Comparison of ENCODE assay signal across 13 cellular contexts in the genomic region with DNA sequence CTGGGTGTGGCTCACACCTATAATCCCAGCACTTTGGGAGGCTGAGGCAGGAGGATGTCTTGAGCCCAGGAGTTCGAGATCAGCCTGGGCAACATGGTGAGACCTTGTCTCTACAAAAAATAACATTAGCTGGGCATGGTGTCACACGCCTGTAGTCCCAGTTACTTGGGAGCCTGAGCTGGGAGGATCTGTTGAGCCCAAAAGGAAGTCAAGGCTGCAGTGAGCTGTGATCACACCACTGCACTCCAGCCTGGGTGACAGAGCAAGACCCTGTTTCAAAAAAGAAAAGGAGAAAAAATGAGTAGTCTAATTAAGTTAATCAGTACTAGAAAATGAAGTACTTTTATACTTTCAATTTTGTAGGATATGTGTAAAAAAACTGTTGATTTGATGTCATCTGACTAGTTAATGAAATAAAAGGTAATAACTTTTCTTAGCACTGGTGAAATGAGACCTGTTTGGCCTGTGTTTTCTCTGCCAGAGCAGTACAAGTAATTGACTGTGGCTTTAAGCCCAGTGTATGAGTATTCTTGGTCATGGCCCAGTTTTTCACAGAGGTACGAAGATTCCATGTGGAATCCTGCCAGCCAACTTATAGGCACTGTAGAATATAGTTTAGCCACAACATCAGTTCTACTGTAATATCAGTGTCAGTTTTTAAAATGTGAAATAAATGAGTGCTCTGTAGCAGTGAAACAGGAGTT.
A peak's percentile ranks its signal among the peaks of the same experiment; 100 is the strongest.
DNase-seq lines count a peak whose midpoint lies in the region; ATAC-seq, FAIRE-seq and TF ChIP-seq lines count a peak whose summit lies in the region.
"Had no signal": no experiment of that assay in that cellular context is flagged by ENCODE, and none has a peak within 500 bp of the region (broad histone marks: within the 10 kb centered on the region; RNA-seq: fewer than 3 reads in every experiment).

No MANE protein-coding gene starts in this region.

- peak; percentile 9 for FAIRE-seq in GM18507 (lab: Jason Lieb, UNC)

- POLR2A ChIA-PET in AG04449 (lab: Yijun Ruan, JAX), result no interaction called here

- DNase-seq in AG04449 (ENCODE audit: low read depth, low spot score), result peak; percentile 14
- DNase-seq in GM18507 (ENCODE audit: extremely low spot score, insufficient read length, low read depth), result no peak
- DNase-seq in astrocyte of the spinal cord (ENCODE audit: low read depth, low spot score), result peak; percentile 61
- DNase-seq in globus pallidus (ENCODE audit: low spot score), result peak; percentile 20
- no peak for DNase-seq in NCI-H345 (lab: John Stamatoyannopoulos, UW)
- DNase-seq in kidney tubule cell (ENCODE audit: low spot score), result no peak
- DNase-seq in DMS153 treated with DMSO at 0.1 percent for 48 hours (lab: John Stamatoyannopoulos, UW; ENCODE audit: unreplicated experiment), result no peak
- DNase-seq: activated CD4-positive, alpha-beta T cell treated with anti-CD3 and anti-CD28 coated beads, Interleukin-2, amount 50 U/mL, for 1 hour; NCI-H524 treated with DMSO at 0.1 percent for 48 hours had no signal

- CTCF ChIA-PET in AG04449 (lab: Yijun Ruan, JAX), result no interaction called here

- in situ Hi-C loops in astrocyte of the spinal cord (cut with HindIII; ENCODE audit: low sequenced_read_pairs), result no loop called here

- H3K4me3 ChIP-seq in AG04449 (ENCODE audit: low read depth, low read length) (no peak overlapping the region), astrocyte of the spinal cord (ENCODE audit: low read depth, low read length) (no peak overlapping the region)
- H3K4me3 ChIP-seq: BLaER1, SK-N-MC, thoracic aorta had no signal

- ATAC-seq in GM18870 (IDR thresholded peaks at IDR 0.05; ENCODE audit: unreplicated experiment), result no peak

- TF ChIP-seq CTCF in AG04449 (IDR thresholded peaks at IDR 0.05; ENCODE audit: insufficient read depth, low read length, missing control alignments) (no peak), astrocyte of the spinal cord (IDR thresholded peaks at IDR 0.05; ENCODE audit: low read depth, low read length) (no peak)

Comparison
In these comparisons a context has a peak if more than half of its experiments do, and no peak if none do; other contexts are left out.
1. DNase-seq: peak in AG04449 (single experiment), astrocyte of the spinal cord (single experiment) and globus pallidus (single experiment); none in GM18507 (single experiment), NCI-H345 (single experiment), kidney tubule cell (single experiment) and DMS153 treated with DMSO at 0.1 percent for 48 hours (single experiment).